17 cellular contexts compared by ENCODE assay signal in genomic region chr1:3577300-3577699, GRCh38. TPM values are rescaled to one million over a fixed set of nuclear protein-coding genes. Genes with fewer than 3 reads are reported as not detected.
DNase-seq lines count a peak whose midpoint lies in the region; ATAC-seq and FAIRE-seq lines count a peak whose summit lies in the region.
"Had no signal": no experiment of that assay in that cellular context is flagged by ENCODE, and none has a peak within 500 bp of the region (broad histone marks: within the 10 kb centered on the region; RNA-seq: fewer than 3 reads in every experiment).

No MANE protein-coding gene starts in this region.

- POLR2A ChIA-PET in CD8-positive, alpha-beta memory T cell (lab: Charles Lee) = no interaction called here

- DNase-seq in DMS79 treated with DMSO at 0.1 percent for 48 hours (lab: John Stamatoyannopoulos, UW) (peak; percentile 96), NCI-H1694 (lab: John Stamatoyannopoulos, UW) (peak; percentile 93), astrocyte of the hippocampus (ENCODE audit: low read depth, low spot score) (peak; percentile 87), myocyte (ENCODE audit: low read depth) (peak; percentile 13), GM19239 (ENCODE audit: insufficient read length, low spot score) (no peak), HT-29 (ENCODE audit: low spot score) (no peak)
- no peak for DNase-seq in CD8-positive, alpha-beta memory T cell
- DNase-seq: activated CD4-positive, CD25-positive, alpha-beta regulatory T cell treated with anti-CD3 and anti-CD28 coated beads, Interleukin-2, amount 50 U/mL, for 72 hours; activated naive CD8-positive, alpha-beta T cell treated with anti-CD3 and anti-CD28 coated beads for 36 hours; activated T-cell treated with anti-CD3 and anti-CD28 coated beads for 4 hours; NCI-H2081; small intestine; stomach; T-helper 1 cell had no signal

- no peaks in the 10 kb centered on the region for H3K27me3 Mint-ChIP-seq in CD8-positive, alpha-beta memory T cell
- H3K27me3 Mint-ChIP-seq: activated naive CD8-positive, alpha-beta T cell treated with anti-CD3 and anti-CD28 coated beads for 36 hours had no signal

- no peak overlapping the region for H3K27ac Mint-ChIP-seq in CD8-positive, alpha-beta memory T cell
- H3K27ac Mint-ChIP-seq: activated naive CD8-positive, alpha-beta T cell treated with anti-CD3 and anti-CD28 coated beads for 36 hours had no signal

- H3K9me3 Mint-ChIP-seq in CD8-positive, alpha-beta memory T cell = no peaks in the 10 kb centered on the region
- H3K9me3 Mint-ChIP-seq: activated naive CD8-positive, alpha-beta T cell treated with anti-CD3 and anti-CD28 coated beads for 36 hours; neural crest cell had no signal

- H3K4me3 Mint-ChIP-seq in CD8-positive, alpha-beta memory T cell = no peak overlapping the region
- H3K4me3 Mint-ChIP-seq: activated naive CD8-positive, alpha-beta T cell treated with anti-CD3 and anti-CD28 coated beads for 36 hours; neural crest cell had no signal

- H3K36me3 Mint-ChIP-seq in CD8-positive, alpha-beta memory T cell = no peaks in the 10 kb centered on the region
- H3K36me3 Mint-ChIP-seq: activated naive CD8-positive, alpha-beta T cell treated with anti-CD3 and anti-CD28 coated beads for 36 hours had no signal

- ATAC-seq in HG03097 (IDR thresholded peaks at IDR 0.05; ENCODE audit: low FRiP score, unreplicated experiment) = no peak

- FAIRE-seq in GM19239 (lab: Jason Lieb, UNC) = no peak
- FAIRE-seq: small intestine had no signal

- H3K4me1 ChIP-seq in CD8-positive, alpha-beta memory T cell (ENCODE audit: insufficient read depth, low read length) = no peaks in the 10 kb centered on the region
- H3K4me1 ChIP-seq: stomach had no signal

- no peak overlapping the region for H3K27ac ChIP-seq in CD8-positive, alpha-beta memory T cell (ENCODE audit: low read depth, low read length)
- H3K27ac ChIP-seq: esophagus muscularis mucosa, stomach had no signal

- CTCF ChIA-PET in CD8-positive, alpha-beta memory T cell (lab: Charles Lee) = no interaction called here

- no peak overlapping the region for H3K4me3 ChIP-seq in CD8-positive, alpha-beta memory T cell (ENCODE audit: low read length)
- H3K4me3 ChIP-seq: esophagus muscularis mucosa, stomach had no signal

- no peaks in the 10 kb centered on the region for H3K36me3 ChIP-seq in CD8-positive, alpha-beta memory T cell (ENCODE audit: insufficient read depth, low read length)
- H3K36me3 ChIP-seq: esophagus muscularis mucosa, stomach had no signal

- H3K27me3 ChIP-seq in CD8-positive, alpha-beta memory T cell (ENCODE audit: insufficient read depth, low read length, poor library complexity, severe bottlenecking) = no peaks in the 10 kb centered on the region

- no peaks in the 10 kb centered on the region for H3K9me3 ChIP-seq in CD8-positive, alpha-beta memory T cell (ENCODE audit: low read length)
- H3K9me3 ChIP-seq: esophagus muscularis mucosa, stomach had no signal

- no peaks in the 10 kb centered on the region for H3K4me1 Mint-ChIP-seq in CD8-positive, alpha-beta memory T cell
- H3K4me1 Mint-ChIP-seq: activated naive CD8-positive, alpha-beta T cell treated with anti-CD3 and anti-CD28 coated beads for 36 hours had no signal

RNA-seq across cellular contexts. Expression of gene MEGF6, which starts 34.0 kb away (rescaled TPM):
- total RNA-seq in myocyte = 0.13 and 0.16 TPM in 2 replicates
- polyA plus RNA-seq in myocyte (2012) = 45.6 TPM
- 10 to 100 TPM; 10.8 to 12.0 TPM for total RNA-seq in CD8-positive, alpha-beta memory T cell
- polyA plus RNA-seq in CD8-positive, alpha-beta memory T cell = 3.4 TPM
- total RNA-seq in HT-29 (2014; rRNA removed; shearing (Covaris generic)) = 12.7 and 16.5 TPM in 2 replicates

RNA-seq across cellular contexts. Expression of gene TPRG1L, which starts 47.5 kb away (rescaled TPM):
- total RNA-seq in myocyte = 19.7 and 23.2 TPM in 2 replicates
- 78.4 TPM for polyA plus RNA-seq in myocyte (2012)
- total RNA-seq in CD8-positive, alpha-beta memory T cell = 10 to 100 TPM; 18.9 to 21.1 TPM
- polyA plus RNA-seq in CD8-positive, alpha-beta memory T cell = 47.7 TPM
- total RNA-seq in HT-29 (2014; rRNA removed; shearing (Covaris generic)) = 43.1 and 44.4 TPM in 2 replicates

Comparison
In these comparisons a context has a peak if more than half of its experiments do, and no peak if none do; other contexts are left out.
1. DNase-seq: peak in DMS79 treated with DMSO at 0.1 percent for 48 hours (single experiment), NCI-H1694 (single experiment), astrocyte of the hippocampus (single experiment) and myocyte (single experiment); none in CD8-positive, alpha-beta memory T cell (0 of 5), GM19239 (single experiment) and HT-29 (single experiment).
2. RNA of gene MEGF6, which starts 34.0 kb away (total RNA-seq): 12.7 to 16.5 TPM in HT-29 and 10.8 to 12.0 TPM in CD8-positive, alpha-beta memory T cell; 0.13 to 0.16 TPM in myocyte; every median in the first group is over 10 times any median in the second.